ENCODE assay signal across 14 cellular contexts in the genomic region with DNA sequence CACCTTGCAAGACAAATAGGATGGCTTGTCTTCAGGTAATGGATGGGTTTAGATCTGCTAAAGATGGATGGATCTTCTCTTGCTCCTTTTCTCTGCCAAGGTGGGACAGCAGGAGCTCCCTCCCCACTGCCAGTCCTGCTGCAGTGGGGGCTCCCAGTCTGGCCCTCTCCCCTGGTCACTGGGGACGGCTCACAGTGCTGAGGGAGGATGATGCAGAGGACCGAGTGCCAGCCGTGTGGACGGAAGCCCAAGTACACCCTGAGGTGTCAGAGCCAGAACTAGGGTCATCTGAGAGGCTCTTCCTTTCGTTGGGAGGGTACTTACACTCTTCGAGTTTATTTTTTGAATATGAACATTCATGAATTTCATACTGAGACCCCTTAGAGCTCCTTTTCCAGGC. TPM values are rescaled to one million over a fixed set of nuclear protein-coding genes. Genes with fewer than 3 reads are reported as not detected.
DNase-seq lines count a peak whose midpoint lies in the region; ATAC-seq and TF ChIP-seq lines count a peak whose summit lies in the region.
"Had no signal": no experiment of that assay in that cellular context is flagged by ENCODE, and none has a peak within 500 bp of the region (broad histone marks: within the 10 kb centered on the region; RNA-seq: fewer than 3 reads in every experiment).

No MANE protein-coding gene starts in this region.

- POLR2A ChIA-PET in activated B cell treated with CpG ODN at 0.5 μM for 24 hours (lab: Charles Lee) = interaction anchor here (1.4 kb wide), 1 partner anchor 16 kb away, joined by 3 read pairs; no protein-coding TSS in a partner anchor

- H3K4me1 ChIP-seq in left ventricle myocardium inferior = peaks cover 100% of the 10 kb centered on the region
- H3K4me1 ChIP-seq in muscle layer of duodenum (ENCODE audit: control insufficient read depth in 1 of 2, insufficient read depth in 2 of 2, low read length in 2 of 2) = peaks cover 50 to 87% of the 10 kb centered on the region in 2 donors
- peaks cover 20 to 73% (median 46%) of the 10 kb centered on the region in 4 donors for H3K4me1 ChIP-seq in transverse colon
- H3K4me1 ChIP-seq: BE2C had no signal

- H3K9me3 ChIP-seq in left ventricle myocardium inferior (replicated peaks) = no peaks in the 10 kb centered on the region
- no peaks in the 10 kb centered on the region for H3K9me3 ChIP-seq in muscle layer of duodenum (ENCODE audit: control insufficient read depth in 1 of 2, low read length in 2 of 2)
- H3K9me3 ChIP-seq in transverse colon = no peaks in the 10 kb centered on the region
- H3K9me3 ChIP-seq: BE2C, vagina had no signal

- no peaks in the 10 kb centered on the region for H3K9me3 Mint-ChIP-seq in activated B cell treated with CpG ODN at 0.5 μM for 24 hours

- intact Hi-C loops in left ventricle myocardium inferior (cut with micrococcal nuclease) (no loop called here), left cardiac atrium (cut with DNase I) (no loop called here), activated B cell treated with CpG ODN at 0.5 μM for 24 hours (cut with micrococcal nuclease) (no loop called here), transverse colon (cut with DNase I; ENCODE audit: low total_unique reads) (no loop called here)

- 71% methylated on average over 6 of the region's 6 CpGs; no CpG with 5 or more reads in 1 of the 2 donors for WGBS in transverse colon (ENCODE audit: low coverage in 1 of 2), 2 donors

- CTCF ChIA-PET in activated B cell treated with CpG ODN at 0.5 μM for 24 hours (lab: Charles Lee) = interaction anchor here (1.3 kb wide), 1 partner anchor 21 kb away, joined by 3 read pairs; no protein-coding TSS in a partner anchor

- H3K4me3 ChIP-seq in left ventricle myocardium inferior (no peak overlapping the region), muscle layer of duodenum (ENCODE audit: low read depth in 1 of 2, low read length in 2 of 2) (no peak overlapping the region), transverse colon (no peak overlapping the region)
- H3K4me3 ChIP-seq: vagina had no signal

- TF ChIP-seq POLR2A in transverse colon (IDR thresholded peaks at IDR 0.05) = no peak

- H3K27ac ChIP-seq in left ventricle myocardium inferior (replicated peaks) (peak overlapping the region; percentile 52), muscle layer of duodenum (ENCODE audit: low read length) (peak overlapping the region; percentile 65), transverse colon (peak overlapping the region in 3 of 4 donors; percentile 27 to 78 (median 52))
- H3K27ac ChIP-seq: vagina had no signal

- TF ChIP-seq EP300 in transverse colon (IDR thresholded peaks at IDR 0.05; ENCODE audit: low read depth) = no peak

- H3K27me3 ChIP-seq in left ventricle myocardium inferior (ENCODE audit: low read depth) (no peaks in the 10 kb centered on the region), muscle layer of duodenum (ENCODE audit: low read depth, low read length) (no peaks in the 10 kb centered on the region), transverse colon (no peaks in the 10 kb centered on the region)
- H3K27me3 ChIP-seq: BE2C, vagina had no signal

- TF ChIP-seq CTCF in left ventricle myocardium inferior (IDR thresholded peaks at IDR 0.05; ENCODE audit: borderline replicate concordance) (no peak), activated B cell treated with CpG ODN at 0.5 μM for 24 hours (IDR thresholded peaks at IDR 0.05) (no peak), transverse colon (IDR thresholded peaks at IDR 0.05) (no peak)

- H3K27me3 Mint-ChIP-seq in activated B cell treated with CpG ODN at 0.5 μM for 24 hours = no peaks in the 10 kb centered on the region

- no peak for DNase-seq in left ventricle myocardium inferior
- DNase-seq in left cardiac atrium = no peak
- DNase-seq in activated B cell treated with CpG ODN at 0.5 μM for 24 hours = no peak
- no peak for DNase-seq in transverse colon
- no peak for DNase-seq in NCI-H82 (lab: John Stamatoyannopoulos, UW)
- no peak for DNase-seq in central memory CD4-positive, alpha-beta T cell
- DNase-seq: BE2C; islet precursor cell; NCI-H1092 treated with DMSO at 0.1 percent for 48 hours; stimulated activated CD8-positive, alpha-beta memory T cell treated with anti-CD3 and anti-CD28 coated beads, Interleukin-4, amount 100 ng/mL, for 48 hours had no signal

- H3K4me1 Mint-ChIP-seq in activated B cell treated with CpG ODN at 0.5 μM for 24 hours = peaks cover 100% of the 10 kb centered on the region

- H3K4me3 Mint-ChIP-seq in activated B cell treated with CpG ODN at 0.5 μM for 24 hours = peak overlapping the region; percentile 30

- no peaks in the 10 kb centered on the region for H3K36me3 ChIP-seq in left ventricle myocardium inferior
- peaks cover 0 to 3% of the 10 kb centered on the region in 2 donors for H3K36me3 ChIP-seq in muscle layer of duodenum (ENCODE audit: control insufficient read depth in 1 of 2, insufficient read depth in 2 of 2, low read length in 2 of 2)
- H3K36me3 ChIP-seq in transverse colon = no peaks in the 10 kb centered on the region
- H3K36me3 ChIP-seq: BE2C, vagina had no signal

- ATAC-seq in left cardiac atrium (no peak), activated B cell treated with CpG ODN at 0.5 μM for 24 hours (ENCODE audit: low read depth) (no peak), GM21717 (IDR thresholded peaks at IDR 0.05; ENCODE audit: unreplicated experiment) (no peak)
- ATAC-seq: HepG2 had no signal

- in situ Hi-C loops in transverse colon (cut with MboI; ENCODE audit: low pct_ligation_motif_present in 1 of 4, low pct_unique_long_range_greater_than_20kb in 1 of 4, low sequenced_read_pairs in 3 of 4) = no loop called here

- H3K27ac Mint-ChIP-seq in activated B cell treated with CpG ODN at 0.5 μM for 24 hours = peak overlapping the region; percentile 73

- peaks cover 62% of the 10 kb centered on the region for H3K36me3 Mint-ChIP-seq in activated B cell treated with CpG ODN at 0.5 μM for 24 hours (ENCODE audit: low read depth)

RNA-seq across cellular contexts. Expression of a gene that starts 5.7 kb away (rescaled TPM):
- total RNA-seq in left ventricle myocardium inferior (167 TPM), left cardiac atrium (100 to 1,000 TPM; 148 to 161 TPM), activated B cell treated with CpG ODN at 0.5 μM for 24 hours (98.9 and 109 TPM in 2 replicates), transverse colon (10 to 100 TPM; 37.7 to 89.2 (median 62.1) TPM)

RNA-seq across cellular contexts. Expression of a gene that starts 34.8 kb away (rescaled TPM):
- total RNA-seq in left ventricle myocardium inferior = 35.4 TPM
- 10 to 100 TPM; 29.9 to 33.1 TPM for total RNA-seq in left cardiac atrium
- 51.3 and 53.1 TPM in 2 replicates for total RNA-seq in activated B cell treated with CpG ODN at 0.5 μM for 24 hours
- total RNA-seq in transverse colon = 10 to 100 TPM in 2 of 4 donors, 1 to 10 TPM in 2; 5.6 to 19.5 (median 11.2) TPM
